Comparison of ENCODE assay signal across 23 cellular contexts in genomic region chr14:35205737-35206136, GRCh38.
DNase-seq lines count a peak whose midpoint lies in the region; ATAC-seq and TF ChIP-seq lines count a peak whose summit lies in the region.
"Had no signal": no experiment of that assay in that cellular context is flagged by ENCODE, and none has a peak within 500 bp of the region (broad histone marks: within the 10 kb centered on the region; RNA-seq: fewer than 3 reads in every experiment).

No MANE protein-coding gene starts in this region.

- no peak overlapping the region for H3K4me3 ChIP-seq in upper lobe of left lung
- H3K4me3 ChIP-seq in ascending aorta: no peak overlapping the region
- no peak overlapping the region for H3K4me3 ChIP-seq in GM23248
- H3K4me3 ChIP-seq: body of pancreas, Peyer's patch had no signal

- H3K79me2 ChIP-seq in GM23248 (ENCODE audit: insufficient read depth): no peaks in the 10 kb centered on the region

- no peaks in the 10 kb centered on the region for H4K20me1 ChIP-seq in GM23248 (ENCODE audit: insufficient read depth)

- no peak for TF ChIP-seq POLR2A in upper lobe of left lung (IDR thresholded peaks at IDR 0.05)

- H3F3A ChIP-seq in GM23248 (ENCODE audit: insufficient read depth): no peaks in the 10 kb centered on the region

- no peak overlapping the region for H3K9ac ChIP-seq in GM23248

- no peak overlapping the region for H2AFZ ChIP-seq in GM23248

- no peak for ATAC-seq in activated naive CD4-positive, alpha-beta T cell treated with anti-CD3 and anti-CD28 coated beads, Interleukin-2, amount 50 U/mL, for 72 hours
- no peak for ATAC-seq in upper lobe of left lung (ENCODE audit: low FRiP score in 2 of 2)
- ATAC-seq: body of pancreas had no signal

- 64 to 68% methylated on average over 2 of the region's 2 CpGs for WGBS in upper lobe of left lung, 2 donors
- WGBS in GM23248 (ENCODE audit: low coverage in 1 of 2, low lambda C conversion rate in 2 of 2, missing lambda C conversion rate in 2 of 2), 2 experiments: 61 to 82% methylated on average over 2 of the region's 2 CpGs

- H3K27ac ChIP-seq in upper lobe of left lung: peak overlapping the region in 3 of 4 donors; percentile 5 to 72 (median 12)
- H3K27ac ChIP-seq in ascending aorta: no peak overlapping the region
- H3K27ac ChIP-seq in GM23248: no peak overlapping the region
- H3K27ac ChIP-seq: body of pancreas, neutrophil had no signal

- no peaks in the 10 kb centered on the region for H3K9me3 Mint-ChIP-seq in activated naive CD4-positive, alpha-beta T cell treated with anti-CD3 and anti-CD28 coated beads, Interleukin-2, amount 50 U/mL, for 24 hours
- H3K9me3 Mint-ChIP-seq in activated naive CD4-positive, alpha-beta T cell treated with anti-CD3 and anti-CD28 coated beads, Interleukin-2, amount 50 U/mL, for 72 hours: no peaks in the 10 kb centered on the region
- H3K9me3 Mint-ChIP-seq in immature natural killer cell: no peaks in the 10 kb centered on the region

- in situ Hi-C loops in GM23248 (cut with MboI): no loop called here

- H3K9me3 ChIP-seq in upper lobe of left lung (no peaks in the 10 kb centered on the region), ascending aorta (no peaks in the 10 kb centered on the region), GM23248 (ENCODE audit: low read depth) (no peaks in the 10 kb centered on the region)
- H3K9me3 ChIP-seq: body of pancreas, neutrophil, Peyer's patch had no signal

- TF ChIP-seq CTCF in upper lobe of left lung (IDR thresholded peaks at IDR 0.05) (no peak), ascending aorta (IDR thresholded peaks at IDR 0.05) (no peak)

- DNase-seq in activated naive CD4-positive, alpha-beta T cell treated with anti-CD3 and anti-CD28 coated beads, Interleukin-2, amount 50 U/mL, for 72 hours (ENCODE audit: low spot score in 2 of 2): no peak
- DNase-seq in NCI-H82 treated with DMSO at 0.1 percent for 48 hours (lab: John Stamatoyannopoulos, UW; ENCODE audit: unreplicated experiment) (peak; percentile 64), immature natural killer cell (peak; percentile 20 to 47 (median 22)), upper lobe of left lung (no peak), ascending aorta (ENCODE audit: low spot score in 2 of 2) (no peak), GM23248 (no peak), 8988T (no peak)
- DNase-seq: activated CD4-positive, alpha-beta T cell treated with anti-CD3 and anti-CD28 coated beads, Interleukin-2, amount 50 U/mL, for 4 hours; activated CD8-positive, alpha-beta memory T cell treated with anti-CD3 and anti-CD28 coated beads, Interleukin-2, amount 50 U/mL, for 4 hours; activated gamma-delta T cell; body of pancreas; Calu3; EL; glutamatergic neuron; NCI-H1105 treated with DMSO at 0.1 percent for 48 hours; NCI-H1930; NCI-H526 treated with DMSO at 0.1 percent for 48 hours; Peyer's patch; SHP77 treated with DMSO at 0.1 percent for 48 hours; stimulated activated naive CD4-positive, alpha-beta T cell treated with Interleukin-2 at 50 U/mL for 16 hours; T1000 had no signal

- no peaks in the 10 kb centered on the region for H3K36me3 ChIP-seq in upper lobe of left lung
- no peaks in the 10 kb centered on the region for H3K36me3 ChIP-seq in ascending aorta
- H3K36me3 ChIP-seq in GM23248 (ENCODE audit: low read depth): no peaks in the 10 kb centered on the region
- H3K36me3 ChIP-seq: neutrophil, Peyer's patch had no signal

- H3K4me1 ChIP-seq in upper lobe of left lung: peaks cover 3 to 10% (median 5%) of the 10 kb centered on the region in 4 donors
- H3K4me1 ChIP-seq in ascending aorta: no peaks in the 10 kb centered on the region
- no peaks in the 10 kb centered on the region for H3K4me1 ChIP-seq in GM23248 (ENCODE audit: insufficient read depth)
- H3K4me1 ChIP-seq: body of pancreas, Peyer's patch had no signal

- H3K27me3 ChIP-seq in upper lobe of left lung: no peaks in the 10 kb centered on the region
- no peaks in the 10 kb centered on the region for H3K27me3 ChIP-seq in ascending aorta
- no peaks in the 10 kb centered on the region for H3K27me3 ChIP-seq in GM23248 (replicated peaks; ENCODE audit: insufficient read depth)
- H3K27me3 ChIP-seq: body of pancreas, neutrophil, Peyer's patch had no signal

- H3K36me3 Mint-ChIP-seq in activated naive CD4-positive, alpha-beta T cell treated with anti-CD3 and anti-CD28 coated beads, Interleukin-2, amount 50 U/mL, for 24 hours: peaks cover 3% of the 10 kb centered on the region
- H3K36me3 Mint-ChIP-seq in activated naive CD4-positive, alpha-beta T cell treated with anti-CD3 and anti-CD28 coated beads, Interleukin-2, amount 50 U/mL, for 72 hours: peaks cover 0 to 6% of the 10 kb centered on the region in 2 donors
- H3K36me3 Mint-ChIP-seq in immature natural killer cell: peaks cover 0 to 3% (median 0%) of the 10 kb centered on the region in 3 donors

- H3K4me1 Mint-ChIP-seq in activated naive CD4-positive, alpha-beta T cell treated with anti-CD3 and anti-CD28 coated beads, Interleukin-2, amount 50 U/mL, for 24 hours: peaks cover 45% of the 10 kb centered on the region
- H3K4me1 Mint-ChIP-seq in immature natural killer cell: peaks cover 54 to 62% of the 10 kb centered on the region in 2 donors

- H3K9me2 ChIP-seq in GM23248 (ENCODE audit: insufficient read depth): no peaks in the 10 kb centered on the region

- no peaks in the 10 kb centered on the region for H3K27me3 Mint-ChIP-seq in activated naive CD4-positive, alpha-beta T cell treated with anti-CD3 and anti-CD28 coated beads, Interleukin-2, amount 50 U/mL, for 24 hours
- H3K27me3 Mint-ChIP-seq in immature natural killer cell (ENCODE audit: low read depth in 3 of 3): peaks cover 0 to 8% (median 5%) of the 10 kb centered on the region in 3 donors

- H3K27ac Mint-ChIP-seq in activated naive CD4-positive, alpha-beta T cell treated with anti-CD3 and anti-CD28 coated beads, Interleukin-2, amount 50 U/mL, for 24 hours: peak overlapping the region; percentile 82
- H3K27ac Mint-ChIP-seq in activated naive CD4-positive, alpha-beta T cell treated with anti-CD3 and anti-CD28 coated beads, Interleukin-2, amount 50 U/mL, for 72 hours: peak overlapping the region in 1 of 2 donors; percentile 8
- peak overlapping the region; percentile 93 to 99 (median 97) for H3K27ac Mint-ChIP-seq in immature natural killer cell

- TF ChIP-seq EP300 in upper lobe of left lung (IDR thresholded peaks at IDR 0.05): peak in 1 of 4 donors; percentile 38

- H3K4me3 Mint-ChIP-seq in activated naive CD4-positive, alpha-beta T cell treated with anti-CD3 and anti-CD28 coated beads, Interleukin-2, amount 50 U/mL, for 24 hours: no peak overlapping the region
- peak overlapping the region; percentile 32 to 76 (median 64) for H3K4me3 Mint-ChIP-seq in immature natural killer cell

- H3K4me2 ChIP-seq in GM23248 (ENCODE audit: unreplicated experiment): no peak overlapping the region

- intact Hi-C loops in ascending aorta (cut with DNase I): no loop called here

Comparison
In these comparisons a context has a peak if more than half of its experiments do, and no peak if none do; other contexts are left out.
1. DNase-seq: peak in NCI-H82 treated with DMSO at 0.1 percent for 48 hours (single experiment) and immature natural killer cell (3 of 3); none in activated naive CD4-positive, alpha-beta T cell treated with anti-CD3 and anti-CD28 coated beads, Interleukin-2, amount 50 U/mL, for 72 hours (0 of 2), upper lobe of left lung (0 of 2), ascending aorta (0 of 2), GM23248 (single experiment) and 8988T (single experiment).
2. H3K27ac ChIP-seq: peak in upper lobe of left lung (3 of 4); none in ascending aorta (0 of 2) and GM23248 (single experiment).